1 cellular context compared by ENCODE assay signal in genomic region chr16:70577256-70577698, GRCh38.
TF ChIP-seq lines count a peak whose summit lies in the region.

No MANE protein-coding gene starts in this region.

TF ChIP-seq in IMR-90, 13 proteins besides CTCF, POLR2A, EP300 and RAD21 (continued from another document):
- TF ChIP-seq BHLHE40 (IDR thresholded peaks at IDR 0.05; ENCODE audit: low read depth, low read length) (no peak), RCOR1 (IDR thresholded peaks at IDR 0.05; ENCODE audit: insufficient replicate concordance, low read length) (no peak), FOS (IDR thresholded peaks at IDR 0.05; ENCODE audit: low read depth, low read length) (0 out of 2 replicates have a peak, but pooled peaks have one; percentile 15), SMC3 (IDR thresholded peaks at IDR 0.05; ENCODE audit: low read depth, low read length) (no peak), MXI1 (IDR thresholded peaks at IDR 0.05; ENCODE audit: borderline replicate concordance, low read depth, low read length) (no peak), CHD1 (IDR thresholded peaks at IDR 0.05; ENCODE audit: low read depth, low read length) (no peak), MAZ (IDR thresholded peaks at IDR 0.05; ENCODE audit: borderline replicate concordance, low read depth, low read length) (peak; percentile 44; the same call in 1 of the 2 replicates), NFE2L2 (IDR thresholded peaks at IDR 0.05; ENCODE audit: low read depth, low read length) (no peak), RFX5 (IDR thresholded peaks at IDR 0.05; ENCODE audit: low read depth, low read length) (no peak)
- TF ChIP-seq, protein P1, sequence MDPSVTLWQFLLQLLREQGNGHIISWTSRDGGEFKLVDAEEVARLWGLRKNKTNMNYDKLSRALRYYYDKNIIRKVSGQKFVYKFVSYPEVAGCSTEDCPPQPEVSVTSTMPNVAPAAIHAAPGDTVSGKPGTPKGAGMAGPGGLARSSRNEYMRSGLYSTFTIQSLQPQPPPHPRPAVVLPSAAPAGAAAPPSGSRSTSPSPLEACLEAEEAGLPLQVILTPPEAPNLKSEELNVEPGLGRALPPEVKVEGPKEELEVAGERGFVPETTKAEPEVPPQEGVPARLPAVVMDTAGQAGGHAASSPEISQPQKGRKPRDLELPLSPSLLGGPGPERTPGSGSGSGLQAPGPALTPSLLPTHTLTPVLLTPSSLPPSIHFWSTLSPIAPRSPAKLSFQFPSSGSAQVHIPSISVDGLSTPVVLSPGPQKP (IDR thresholded peaks at IDR 0.05; ENCODE audit: borderline replicate concordance, low read depth, low read length): no peak
